9 cellular contexts compared by ENCODE assay signal in genomic region chr18:22933958-22934423, GRCh38. TPM values are rescaled to one million over a fixed set of nuclear protein-coding genes. Genes with fewer than 3 reads are reported as not detected.
DNase-seq lines count a peak whose midpoint lies in the region; ATAC-seq, FAIRE-seq and TF ChIP-seq lines count a peak whose summit lies in the region.
"Had no signal": no experiment of that assay in that cellular context is flagged by ENCODE, and none has a peak within 500 bp of the region (broad histone marks: within the 10 kb centered on the region; RNA-seq: fewer than 3 reads in every experiment).

No MANE protein-coding gene starts in this region.

- TF ChIP-seq CTCF in RWPE2 (IDR thresholded peaks at IDR 0.05; ENCODE audit: poor library complexity, severe bottlenecking) (no peak), fibroblast of the aortic adventitia (IDR thresholded peaks at IDR 0.05; ENCODE audit: insufficient read depth, low read length) (no peak)

- H3K27me3 ChIP-seq in RWPE2 (ENCODE audit: insufficient read depth, poor library complexity, severe bottlenecking) (no peaks in the 10 kb centered on the region), small intestine (ENCODE audit: control insufficient read depth in 2 of 2, insufficient read depth in 2 of 2, low read length in 2 of 2) (no peaks in the 10 kb centered on the region)

- no peaks in the 10 kb centered on the region for H3K9me3 ChIP-seq in RWPE2 (ENCODE audit: severe bottlenecking)
- no peaks in the 10 kb centered on the region for H3K9me3 ChIP-seq in small intestine (ENCODE audit: control insufficient read depth, low read depth)

- 8 to 11% (median 9%) methylated on average over 17 of the region's 17 CpGs for WGBS in small intestine, 3 donors

- H3K27ac ChIP-seq in RWPE2 (ENCODE audit: poor library complexity, severe bottlenecking) (peak overlapping the region; percentile 75), small intestine (ENCODE audit: low read depth in 1 of 2, low read length in 1 of 2) (peak overlapping the region; percentile 92 to 96)

- FAIRE-seq in small intestine (lab: Jason Lieb, UNC), result no peak
- FAIRE-seq: A204.1 had no signal

- ATAC-seq in HG02642 (IDR thresholded peaks at IDR 0.05; ENCODE audit: poor library complexity, unreplicated experiment), result peak; percentile 24
- peak; percentile 13; the same call in 2 of the 3 replicates for ATAC-seq in RWPE2 (ENCODE audit: low read depth)

- H3K4me3 ChIP-seq in RWPE2 (ENCODE audit: severe bottlenecking) (peak overlapping the region; percentile 48), fibroblast of the aortic adventitia (ENCODE audit: low read depth, low read length) (peak overlapping the region; percentile 91), small intestine (ENCODE audit: low read depth in 1 of 2, low read length in 2 of 2) (peak overlapping the region; percentile 60 to 72)

- DNase-seq in DMS 273 (lab: John Stamatoyannopoulos, UW; ENCODE audit: unreplicated experiment), result peak; percentile 56
- DNase-seq in DMS 273 treated with DMSO at 0.1 percent for 48 hours (lab: John Stamatoyannopoulos, UW), result no peak
- DNase-seq in RWPE2 (ENCODE audit: low spot score), result no peak
- DNase-seq in fibroblast of the aortic adventitia (ENCODE audit: low read depth), result no peak
- DNase-seq in small intestine, result no peak
- DNase-seq in cerebellar nuclear complex (lab: John Stamatoyannopoulos, UW), result no peak
- DNase-seq in stimulated activated CD4-positive, alpha-beta T cell treated with anti-CD3 and anti-CD28 coated beads, Interleukin-2, amount 100 ng/mL, for 24 hours, result no peak

- H3K4me1 ChIP-seq in RWPE2 (ENCODE audit: insufficient read depth, poor library complexity, severe bottlenecking) (peaks cover 14% of the 10 kb centered on the region), small intestine (ENCODE audit: control insufficient read depth in 2 of 2, insufficient read depth in 1 of 2, low read depth in 1 of 2, low read length in 1 of 2) (no peaks in the 10 kb centered on the region)

- peaks cover 60% of the 10 kb centered on the region for H3K36me3 ChIP-seq in RWPE2 (ENCODE audit: low read depth)
- no peaks in the 10 kb centered on the region for H3K36me3 ChIP-seq in small intestine (ENCODE audit: control insufficient read depth in 2 of 2, insufficient read depth in 2 of 2, low read length in 2 of 2)

RNA-seq across cellular contexts. Expression of gene RBBP8, which starts 0.9 kb away (rescaled TPM):
- 31.0 and 80.1 TPM in 2 replicates for total RNA-seq in fibroblast of the aortic adventitia (ENCODE audit: low replicate concordance)
- polyA plus RNA-seq in small intestine, result 10 to 100 TPM; 28.2 to 38.4 (median 37.6) TPM
